Comparison of ENCODE assay signal across 10 cellular contexts in genomic region chr1:245915406-245915805, GRCh38.
DNase-seq lines count a peak whose midpoint lies in the region.
"Had no signal": no experiment of that assay in that cellular context is flagged by ENCODE, and none has a peak within 500 bp of the region (broad histone marks: within the 10 kb centered on the region; RNA-seq: fewer than 3 reads in every experiment).

No MANE protein-coding gene starts in this region.

- DNase-seq in NCI-H1694 treated with DMSO at 0.1 percent for 48 hours (lab: John Stamatoyannopoulos, UW) (peak; percentile 82), NCI-H524 treated with DMSO at 0.1 percent for 48 hours (lab: John Stamatoyannopoulos, UW) (peak; percentile 60), cerebellar cortex (ENCODE audit: low spot score) (peak; percentile 79), NCI-H187 treated with DMSO at 0.1 percent for 48 hours (lab: John Stamatoyannopoulos, UW) (no peak), superior temporal gyrus (ENCODE audit: extremely low spot score) (no peak), GOT3 (lab: John Stamatoyannopoulos, UW) (no peak)
- DNase-seq: Caco-2; CD8-positive, alpha-beta memory T cell; GM23248; H7 had no signal

Comparison
In these comparisons a context has a peak if more than half of its experiments do, and no peak if none do; other contexts are left out.
1. DNase-seq: peak in NCI-H1694 treated with DMSO at 0.1 percent for 48 hours (single experiment), NCI-H524 treated with DMSO at 0.1 percent for 48 hours (single experiment) and cerebellar cortex (single experiment); none in NCI-H187 treated with DMSO at 0.1 percent for 48 hours (single experiment), superior temporal gyrus (single experiment) and GOT3 (single experiment).